1 cellular context compared by ENCODE assay signal in the genomic region with DNA sequence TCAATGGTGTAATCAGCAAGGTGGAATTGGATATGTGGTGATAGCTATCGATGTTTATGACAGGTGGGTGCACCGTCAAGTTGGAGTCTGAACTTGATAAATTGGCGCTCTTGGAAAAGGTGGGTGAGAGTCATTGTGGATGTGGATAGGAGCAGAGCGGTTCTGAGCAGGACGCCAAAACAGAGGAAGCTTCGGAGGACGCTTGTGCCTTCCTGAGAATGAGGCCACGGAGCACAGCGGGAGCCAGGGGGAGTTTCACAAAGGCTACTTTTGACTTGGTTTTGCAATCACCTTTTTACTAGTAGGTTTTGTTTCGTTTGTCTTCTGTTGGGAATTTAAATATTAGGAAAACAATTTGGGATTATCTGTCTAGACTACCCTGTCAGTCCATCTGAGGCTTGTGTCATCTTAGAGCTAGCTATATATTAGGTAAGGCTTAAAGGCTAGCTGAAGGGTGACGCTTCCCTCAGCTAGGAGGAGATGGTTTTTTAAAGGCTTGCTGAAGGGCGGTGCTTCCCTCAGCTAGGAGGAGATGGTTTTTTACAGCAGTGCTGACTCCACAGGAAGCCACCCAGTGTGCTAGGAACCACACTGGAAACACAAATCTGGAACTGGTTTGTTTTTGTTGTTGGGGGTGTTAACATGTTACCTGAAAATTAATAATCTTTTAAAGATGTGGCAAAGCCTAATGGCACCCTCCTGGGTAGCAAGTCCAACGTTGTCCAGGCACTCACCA.
TF ChIP-seq lines count a peak whose summit lies in the region.

No MANE protein-coding gene starts in this region.

TF ChIP-seq in H1, 55 proteins besides CTCF, POLR2A, EP300 and RAD21:
- TF ChIP-seq EGR1 (IDR thresholded peaks at IDR 0.05; ENCODE audit: borderline replicate concordance, low read depth, low read length) (no peak), HDAC2 (IDR thresholded peaks at IDR 0.05; ENCODE audit: borderline replicate concordance in 1 of 2, low read depth in 2 of 2, low read length in 2 of 2) (no peak), CHD1 (IDR thresholded peaks at IDR 0.05; ENCODE audit: low read depth, low read length) (no peak), KDM5A (IDR thresholded peaks at IDR 0.05; ENCODE audit: low read length) (no peak), CBX5 (IDR thresholded peaks at IDR 0.05; ENCODE audit: low read depth, low read length) (no peak), YY1 (IDR thresholded peaks at IDR 0.05; ENCODE audit: low read depth, low read length) (no peak)
- TF ChIP-seq, protein P1, sequence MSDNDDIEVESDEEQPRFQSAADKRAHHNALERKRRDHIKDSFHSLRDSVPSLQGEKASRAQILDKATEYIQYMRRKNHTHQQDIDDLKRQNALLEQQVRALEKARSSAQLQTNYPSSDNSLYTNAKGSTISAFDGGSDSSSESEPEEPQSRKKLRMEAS (IDR thresholded peaks at IDR 0.05), result no peak
